ENCODE assay signal across 8 cellular contexts in genomic region chr1:32180186-32181060, GRCh38. TPM values are rescaled to one million over a fixed set of nuclear protein-coding genes. Genes with fewer than 3 reads are reported as not detected.
DNase-seq lines count a peak whose midpoint lies in the region; ATAC-seq and TF ChIP-seq lines count a peak whose summit lies in the region.

No MANE protein-coding gene starts in this region.

- ATAC-seq in Panc1 (peak; percentile 36), right cardiac atrium (peak; percentile 46 to 65), GM19328 (IDR thresholded peaks at IDR 0.05; ENCODE audit: unreplicated experiment) (no peak)

- H3K4me3 ChIP-seq in Panc1 (ENCODE audit: low read depth in 2 of 2, low read length in 2 of 2) (peak overlapping the region; percentile 77 to 93), right cardiac atrium (ENCODE audit: low read length) (peak overlapping the region; percentile 79)

- CTCF ChIA-PET in Panc1 (lab: Charles Lee): no interaction called here

- in situ Hi-C loops in Panc1 (cut with HindIII; ENCODE audit: low pct_unique_long_range_greater_than_20kb, low sequenced_read_pairs): no loop called here

- peaks cover 33% of the 10 kb centered on the region for H3K4me1 ChIP-seq in Panc1 (ENCODE audit: control insufficient read depth, insufficient read depth, low read length)
- peaks cover 8% of the 10 kb centered on the region for H3K4me1 ChIP-seq in right cardiac atrium (ENCODE audit: control insufficient read depth, insufficient read depth, low read length)

- no TSS peak for BruUV-seq in Panc1 (replicated peaks; lab: Mats Ljungman, UMichigan)

- H3K27me3 ChIP-seq in Panc1 (ENCODE audit: control insufficient read depth, insufficient read depth, low read length): no peaks in the 10 kb centered on the region
- H3K27me3 ChIP-seq in right cardiac atrium (ENCODE audit: control insufficient read depth, insufficient read depth): no peaks in the 10 kb centered on the region

- WGBS in right cardiac atrium: 5% methylated on average over 36 of the region's 36 CpGs

- TF ChIP-seq CTCF in GM20000 (IDR thresholded peaks at IDR 0.05; ENCODE audit: extremely low read depth, missing control alignments): no peak
- TF ChIP-seq CTCF in Panc1 (IDR thresholded peaks at IDR 0.05): no peak

- intact Hi-C loops in Panc1 (cut with micrococcal nuclease; ENCODE audit: unreplicated experiment) (no loop called here), right cardiac atrium (cut with DNase I) (no loop called here)

- POLR2A ChIA-PET in Panc1 (lab: Charles Lee): interaction anchor here (0.5 to 1.2 kb wide), 3 partner anchors 19 to 636 kb away, joined by 4 to 6 read pairs (median 5); no protein-coding TSS in a partner anchor

- H3K36me3 ChIP-seq in Panc1 (ENCODE audit: control insufficient read depth, insufficient read depth, low read length): peaks cover 6% of the 10 kb centered on the region; the same call in 1 of the 2 replicates

- DNase-seq in Ammon's horn (ENCODE audit: low spot score) (peak; percentile 43), GM20000 (ENCODE audit: low spot score) (peak; percentile 39), Panc1 (ENCODE audit: low read depth, low spot score) (no peak), right cardiac atrium (peak; percentile 75 to 88 (median 82)), renal cortical epithelial cell (ENCODE audit: low read depth) (peak; percentile 38), DMS153 treated with DMSO at 0.1 percent for 48 hours (lab: John Stamatoyannopoulos, UW; ENCODE audit: unreplicated experiment) (no peak)

- peak overlapping the region; percentile 90 for H3K27ac ChIP-seq in Panc1 (ENCODE audit: low read length)
- H3K27ac ChIP-seq in angular gyrus (ENCODE audit: low read depth, low read length): peak overlapping the region; percentile 94
- peak overlapping the region; percentile 98 for H3K27ac ChIP-seq in right cardiac atrium (ENCODE audit: low read length)

- H3K9me3 ChIP-seq in Panc1 (ENCODE audit: control insufficient read depth, insufficient read depth, low read depth, low read length): no peaks in the 10 kb centered on the region
- no peaks in the 10 kb centered on the region for H3K9me3 ChIP-seq in right cardiac atrium (ENCODE audit: control insufficient read depth, low read length)

RNA-seq across cellular contexts. Expression of gene TXLNA, which starts 0.9 kb away (rescaled TPM):
- total RNA-seq in Panc1 (2021; ENCODE audit: unreplicated experiment) (115 TPM), right cardiac atrium (10 to 100 TPM; 18.5 to 29.4 (median 21.2) TPM), renal cortical epithelial cell (75.7 and 91.6 TPM in 2 replicates)
- 52.8 TPM for polyA plus RNA-seq in Panc1 (2012; ENCODE audit: insufficient read length)
- 13.8 TPM for polyA plus RNA-seq in right cardiac atrium

RNA-seq across cellular contexts. Expression of gene CCDC28B, which starts 20.0 kb away (rescaled TPM):
- 10.8 TPM for total RNA-seq in Panc1 (2021; ENCODE audit: unreplicated experiment)
- polyA plus RNA-seq in Panc1 (2012; ENCODE audit: insufficient read length): 20.9 TPM
- 10 to 100 TPM in 3 of 4 donors, 1 to 10 TPM in 1; 8.0 to 18.4 (median 14.5) TPM for total RNA-seq in right cardiac atrium
- 26.9 TPM for polyA plus RNA-seq in right cardiac atrium
- 6.9 and 12.7 TPM in 2 replicates for total RNA-seq in renal cortical epithelial cell

RNA-seq across cellular contexts. Expression of gene IQCC, which starts 25.0 kb away (rescaled TPM):
- total RNA-seq in Panc1 (2021; ENCODE audit: unreplicated experiment) (4.4 TPM), right cardiac atrium (1 to 10 TPM in 3 of 4 donors, under 1 TPM in 1; 0.81 to 1.5 (median 1.5) TPM), renal cortical epithelial cell (0.87 and 2.1 TPM in 2 replicates)
- polyA plus RNA-seq in Panc1 (2012; ENCODE audit: insufficient read length): 3.1 TPM
- 1.00 TPM for polyA plus RNA-seq in right cardiac atrium

RNA-seq across cellular contexts. Expression of gene DCDC2B, which starts 28.5 kb away (rescaled TPM):
- total RNA-seq in Panc1 (2021; ENCODE audit: unreplicated experiment): not detected
- not detected for polyA plus RNA-seq in Panc1 (2012; ENCODE audit: insufficient read length)
- not detected for total RNA-seq in right cardiac atrium
- 0.05 TPM for polyA plus RNA-seq in right cardiac atrium
- not detected in 2 replicates for total RNA-seq in renal cortical epithelial cell

RNA-seq across cellular contexts. Expression of gene TMEM234, which starts 41.7 kb away (rescaled TPM):
- total RNA-seq in Panc1 (2021; ENCODE audit: unreplicated experiment): 23.3 TPM
- polyA plus RNA-seq in Panc1 (2012; ENCODE audit: insufficient read length): 18.4 TPM
- 10 to 100 TPM in 3 of 4 donors, 1 to 10 TPM in 1; 9.1 to 14.4 (median 13.9) TPM for total RNA-seq in right cardiac atrium
- polyA plus RNA-seq in right cardiac atrium: 13.6 TPM
- total RNA-seq in renal cortical epithelial cell: 9.4 and 19.8 TPM in 2 replicates

Comparison
In these comparisons a context has a peak if more than half of its experiments do, and no peak if none do; other contexts are left out.
1. DNase-seq: peak in Ammon's horn (single experiment), GM20000 (single experiment), right cardiac atrium (3 of 3) and renal cortical epithelial cell (single experiment); none in Panc1 (single experiment) and DMS153 treated with DMSO at 0.1 percent for 48 hours (single experiment).
2. Peak in every context shown above with its lines, with median percentiles within 50 percentile points of each other: H3K27ac ChIP-seq.